ENCODE assay signal across 8 cellular contexts in genomic region chr12:56723889-56724659, GRCh38. TPM values are rescaled to one million over a fixed set of nuclear protein-coding genes. Genes with fewer than 3 reads are reported as not detected.
A peak's percentile ranks its signal among the peaks of the same experiment; 100 is the strongest.
DNase-seq lines count a peak whose midpoint lies in the region; ATAC-seq, FAIRE-seq and TF ChIP-seq lines count a peak whose summit lies in the region.

No MANE protein-coding gene starts in this region.

- H3K4me1 ChIP-seq in lung (ENCODE audit: control insufficient read depth in 2 of 2, insufficient read depth in 2 of 2, low read length in 2 of 2) (peaks cover 22 to 38% of the 10 kb centered on the region in 2 donors), testis (peaks cover 30% of the 10 kb centered on the region)

- H3K4me3 ChIP-seq in lung (peak overlapping the region; percentile 92), testis (peak overlapping the region; percentile 81 to 97)

- TF ChIP-seq POLR2A in testis (IDR thresholded peaks at IDR 0.05) (no peak), GM12892 (IDR thresholded peaks at IDR 0.05; ENCODE audit: low read depth, low read length) (no peak)

- intact Hi-C loops in testis (cut with DNase I; ENCODE audit: low total_unique reads), result no loop called here

- H3K36me3 ChIP-seq in lung (ENCODE audit: control insufficient read depth in 2 of 2, insufficient read depth in 2 of 2, low read length in 2 of 2), result peaks cover 11 to 25% of the 10 kb centered on the region in 2 donors
- no peaks in the 10 kb centered on the region for H3K36me3 ChIP-seq in testis (ENCODE audit: low read depth, missing control alignments)

- DNase-seq in SIG-M5 treated with dmso at 0.1 percent for 504 hours (lab: John Stamatoyannopoulos, UW; ENCODE audit: unreplicated experiment) (peak; percentile 38), SIG-M5 (lab: John Stamatoyannopoulos, UW) (no peak), RPMI7951 (ENCODE audit: low read depth) (peak; percentile 66), dermis microvascular lymphatic vessel endothelial cell (ENCODE audit: low read depth in 2 of 2) (peak; percentile 37 to 70), lung (ENCODE audit: low spot score) (peak; percentile 37), testis (peak; percentile 85), GM12892 (ENCODE audit: insufficient read length) (no peak)

- WGBS in lung, 2 donors, result 2 to 3% methylated on average over 14 of the region's 14 CpGs
- WGBS in testis, 2 donors, result 1% methylated on average over 14 of the region's 14 CpGs

- ATAC-seq in lung (ENCODE audit: insufficient read depth, low FRiP score) (no peak), HG03097 (IDR thresholded peaks at IDR 0.05; ENCODE audit: low FRiP score, unreplicated experiment) (no peak)

- TF ChIP-seq CTCF in lung (IDR thresholded peaks at IDR 0.05; ENCODE audit: control extremely low read depth, extremely low read depth) (no peak), testis (IDR thresholded peaks at IDR 0.05) (peak in 1 of 3 experiments; percentile 0)

- no peak for FAIRE-seq in GM12892 (lab: Jason Lieb, UNC)

- no peaks in the 10 kb centered on the region for H3K9me3 ChIP-seq in lung (ENCODE audit: control insufficient read depth in 2 of 2, insufficient read depth in 1 of 2, low read length in 1 of 2)
- H3K9me3 ChIP-seq in testis, result no peaks in the 10 kb centered on the region

- H3K27me3 ChIP-seq in lung (ENCODE audit: control insufficient read depth, insufficient read depth), result no peaks in the 10 kb centered on the region
- no peaks in the 10 kb centered on the region for H3K27me3 ChIP-seq in testis

- H3K27ac ChIP-seq in lung (ENCODE audit: low read depth in 1 of 2, low read length in 1 of 2), result peak overlapping the region; percentile 88 to 90
- peak overlapping the region; percentile 97 to 98 for H3K27ac ChIP-seq in testis

RNA-seq across cellular contexts. Expression of gene NACA, which starts 1.0 kb away (rescaled TPM):
- total RNA-seq in RPMI7951 (2014; rRNA removed; shearing (Covaris generic)), result 1,161 and 1,310 TPM in 2 replicates
- total RNA-seq in dermis microvascular lymphatic vessel endothelial cell (1,019 and 1,042 TPM in 2 replicates), lung (1,000 to 10,000 TPM in 1 of 2 donors, 100 to 1,000 TPM in 1; 488 to 1,240 TPM), testis (100 to 1,000 TPM; 431 to 696 TPM)
- polyA plus RNA-seq in lung (1,000 to 10,000 TPM; 1,081 to 1,734 TPM), testis (ENCODE audit: insufficient read depth, low read depth, low replicate concordance) (866 TPM)
- polyA plus RNA-seq in GM12892 (2012; ENCODE audit: missing spikeins), result 3,019 TPM

RNA-seq across cellular contexts. Expression of gene PRIM1, which starts 28.0 kb away (rescaled TPM):
- 23.3 and 25.6 TPM in 2 replicates for total RNA-seq in RPMI7951 (2014; rRNA removed; shearing (Covaris generic))
- 4.3 and 8.9 TPM in 2 replicates for total RNA-seq in dermis microvascular lymphatic vessel endothelial cell
- 1 to 10 TPM; 5.5 to 9.9 TPM for total RNA-seq in lung
- 1 to 10 TPM; 3.1 to 4.4 TPM for polyA plus RNA-seq in lung
- total RNA-seq in testis, result 10 to 100 TPM; 20.5 to 29.9 TPM
- 21.8 TPM for polyA plus RNA-seq in testis (ENCODE audit: insufficient read depth, low read depth, low replicate concordance)
- 48.3 TPM for polyA plus RNA-seq in GM12892 (2012; ENCODE audit: missing spikeins)

RNA-seq across cellular contexts. Expression of gene PTGES3, which starts 36.0 kb away (rescaled TPM):
- 153 and 184 TPM in 2 replicates for total RNA-seq in RPMI7951 (2014; rRNA removed; shearing (Covaris generic))
- total RNA-seq in dermis microvascular lymphatic vessel endothelial cell, result 56.8 and 63.4 TPM in 2 replicates
- 100 to 1,000 TPM; 155 to 180 TPM for total RNA-seq in lung
- polyA plus RNA-seq in lung, result 100 to 1,000 TPM in 1 of 2 donors, 10 to 100 TPM in 1; 88.6 to 149 TPM
- 100 to 1,000 TPM; 102 to 110 TPM for total RNA-seq in testis
- 267 TPM for polyA plus RNA-seq in testis (ENCODE audit: insufficient read depth, low read depth, low replicate concordance)
- 297 TPM for polyA plus RNA-seq in GM12892 (2012; ENCODE audit: missing spikeins)

RNA-seq across cellular contexts. Expression of gene HSD17B6, which starts 39.0 kb away (rescaled TPM):
- total RNA-seq in RPMI7951 (2014; rRNA removed; shearing (Covaris generic)), result 1.3 and 1.7 TPM in 2 replicates
- total RNA-seq in dermis microvascular lymphatic vessel endothelial cell (under 0.01 and 0.13 TPM in 2 replicates), lung (100 to 1,000 TPM in 1 of 2 donors, 10 to 100 TPM in 1; 34.3 to 107 TPM), testis (10 to 100 TPM in 1 of 2 donors, 1 to 10 TPM in 1; 9.8 to 12.0 TPM)
- polyA plus RNA-seq in lung (10 to 100 TPM; 10.7 to 45.3 TPM), testis (ENCODE audit: insufficient read depth, low read depth, low replicate concordance) (36.1 TPM)
- polyA plus RNA-seq in GM12892 (2012; ENCODE audit: missing spikeins), result 0.91 TPM

Comparison
In these comparisons a context has a peak if more than half of its experiments do, and no peak if none do; other contexts are left out.
1. DNase-seq: peak in SIG-M5 treated with dmso at 0.1 percent for 504 hours (single experiment), RPMI7951 (single experiment), dermis microvascular lymphatic vessel endothelial cell (2 of 2), lung (single experiment) and testis (single experiment); none in SIG-M5 (single experiment) and GM12892 (single experiment).